In the genomic region with DNA sequence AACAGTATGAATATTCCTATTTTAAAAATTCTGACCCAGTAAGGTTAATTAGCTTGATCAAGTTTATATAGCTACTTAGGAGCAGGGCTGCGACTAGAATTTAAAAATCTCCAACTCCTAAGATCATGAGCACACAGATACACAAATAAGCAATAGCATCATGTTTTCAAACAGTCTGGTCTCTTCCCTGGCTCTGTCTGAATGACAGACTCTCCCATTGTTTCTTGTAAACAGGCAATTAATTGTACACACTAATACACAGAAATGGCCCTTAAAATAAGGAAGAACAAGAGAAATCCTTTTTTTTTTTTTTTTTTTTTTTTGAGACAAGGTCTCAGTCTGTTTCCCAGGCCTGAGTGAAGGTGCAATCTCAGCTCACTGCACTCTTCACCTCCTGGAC, we compare ENCODE assay signal across 32 cellular contexts.
"Had no signal": no experiment of that assay in that cellular context is flagged by ENCODE, and none has a peak within 500 bp of the region (broad histone marks: within the 10 kb centered on the region; RNA-seq: fewer than 3 reads in every experiment).

No MANE protein-coding gene starts in this region.

- ATAC-seq: activated CD4-positive, CD25-positive, alpha-beta regulatory T cell treated with anti-CD3 and anti-CD28 coated beads, Interleukin-2, amount 50 U/mL, for 24 hours; activated CD8-positive, alpha-beta memory T cell treated with anti-CD3 and anti-CD28 coated beads, Interleukin-2, amount 10 ng/mL, durations not matched to agents 7 days and 5 days; activated CD8-positive, alpha-beta T cell treated with anti-CD3 and anti-CD28 coated beads, Interleukin-2, amount 10 ng/mL, durations not matched to agents 7 days and 5 days; activated naive CD4-positive, alpha-beta T cell treated with anti-CD3 and anti-CD28 coated beads, Interleukin-2, amount 50 U/mL, for 72 hours; esophagus mucosa; foreskin keratinocyte; gastroesophageal sphincter; T-helper 17 cell had no signal

- DNase-seq: activated B cell treated with CpG ODN at 0.5 μM for 24 hours; activated CD4-positive, alpha-beta T cell treated with anti-CD3 and anti-CD28 coated beads for 48 hours; activated CD4-positive, alpha-beta T cell treated with anti-CD3 and anti-CD28 coated beads, Interleukin-2, amount 50 U/mL, for 1 hour; activated CD4-positive, alpha-beta T cell treated with anti-CD3 and anti-CD28 coated beads, Interleukin-2, amount 50 U/mL, for 48 hours; activated CD8-positive, alpha-beta memory T cell treated with anti-CD3 and anti-CD28 coated beads, Interleukin-2, amount 10 ng/mL, durations not matched to agents 7 days and 5 days; activated CD8-positive, alpha-beta memory T cell treated with anti-CD3 and anti-CD28 coated beads, Interleukin-2, amount 50 U/mL, for 4 hours; activated CD8-positive, alpha-beta T cell treated with anti-CD3 and anti-CD28 coated beads, Interleukin-2, amount 10 ng/mL, durations not matched to agents 7 days and 5 days; activated gamma-delta T cell; activated naive CD4-positive, alpha-beta T cell; activated naive CD4-positive, alpha-beta T cell treated with anti-CD3 and anti-CD28 coated beads, Interleukin-2, amount 10 ng/mL, durations not matched to agents 7 days and 5 days; activated naive CD8-positive, alpha-beta T cell treated with anti-CD3 and anti-CD28 coated beads, Interleukin-2, amount 10 ng/mL, durations not matched to agents 7 days and 5 days; activated T-cell treated with anti-CD3 and anti-CD28 coated beads, Interleukin-2, amount 50 U/mL, for 1 hour; activated T-cell treated with anti-CD3 and anti-CD28 coated beads, Interleukin-2, amount 50 U/mL, for 48 hours; central memory CD4-positive, alpha-beta T cell; cerebellar nuclear complex; colonic mucosa; effector memory CD4-positive, alpha-beta T cell; endodermal cell; foreskin keratinocyte; T-helper 1 cell; T-helper 17 cell; T1000; WERI-Rb-1 had no signal

- H3K9me3 Mint-ChIP-seq: activated B cell treated with CpG ODN at 0.5 μM for 24 hours; activated naive CD4-positive, alpha-beta T cell treated with anti-CD3 and anti-CD28 coated beads, Interleukin-2, amount 10 ng/mL, durations not matched to agents 7 days and 5 days; brain; endodermal cell; T-helper 2 cell treated with Interferon-gamma antibody and Interleukin-4, amounts not matched to agents 5 μg/mL and 100 μg/mL, for 36 hours had no signal

- H3K4me1 Mint-ChIP-seq: activated B cell treated with CpG ODN at 0.5 μM for 24 hours; activated CD8-positive, alpha-beta memory T cell treated with anti-CD3 and anti-CD28 coated beads, Interleukin-2, amount 10 ng/mL, durations not matched to agents 7 days and 5 days; activated naive CD4-positive, alpha-beta T cell treated with anti-CD3 and anti-CD28 coated beads, Interleukin-2, amount 10 ng/mL, durations not matched to agents 7 days and 5 days; activated naive CD8-positive, alpha-beta T cell treated with anti-CD3 and anti-CD28 coated beads, Interleukin-2, amount 10 ng/mL, durations not matched to agents 7 days and 5 days; endodermal cell; T-helper 17 cell had no signal

- H3K4me1 ChIP-seq: ascending aorta, breast epithelium, colonic mucosa, foreskin keratinocyte, gastroesophageal sphincter had no signal

- H3K27me3 Mint-ChIP-seq: activated B cell treated with CpG ODN at 0.5 μM for 24 hours; activated CD8-positive, alpha-beta memory T cell treated with anti-CD3 and anti-CD28 coated beads, Interleukin-2, amount 10 ng/mL, durations not matched to agents 7 days and 5 days; activated naive CD4-positive, alpha-beta T cell treated with anti-CD3 and anti-CD28 coated beads, Interleukin-2, amount 10 ng/mL, durations not matched to agents 7 days and 5 days; activated naive CD8-positive, alpha-beta T cell treated with anti-CD3 and anti-CD28 coated beads, Interleukin-2, amount 10 ng/mL, durations not matched to agents 7 days and 5 days; brain; T-helper 17 cell had no signal

- H3K27ac ChIP-seq: ascending aorta, breast epithelium, cardiac muscle cell, colonic mucosa, foreskin keratinocyte, gastroesophageal sphincter, WERI-Rb-1 had no signal

- H3K4me3 Mint-ChIP-seq: activated B cell treated with CpG ODN at 0.5 μM for 24 hours; activated CD8-positive, alpha-beta memory T cell treated with anti-CD3 and anti-CD28 coated beads, Interleukin-2, amount 10 ng/mL, durations not matched to agents 7 days and 5 days; activated CD8-positive, alpha-beta T cell treated with anti-CD3 and anti-CD28 coated beads, Interleukin-2, amount 10 ng/mL, durations not matched to agents 7 days and 5 days; activated naive CD4-positive, alpha-beta T cell treated with anti-CD3 and anti-CD28 coated beads, Interleukin-2, amount 10 ng/mL, durations not matched to agents 7 days and 5 days; activated naive CD8-positive, alpha-beta T cell treated with anti-CD3 and anti-CD28 coated beads, Interleukin-2, amount 10 ng/mL, durations not matched to agents 7 days and 5 days; brain; endodermal cell; T-helper 17 cell; T-helper 2 cell treated with Interferon-gamma antibody and Interleukin-4, amounts not matched to agents 5 μg/mL and 100 μg/mL, for 36 hours had no signal

- H3K36me3 Mint-ChIP-seq: activated CD8-positive, alpha-beta memory T cell treated with anti-CD3 and anti-CD28 coated beads, Interleukin-2, amount 10 ng/mL, durations not matched to agents 7 days and 5 days; activated naive CD4-positive, alpha-beta T cell treated with anti-CD3 and anti-CD28 coated beads, Interleukin-2, amount 50 U/mL, for 72 hours; brain had no signal

- H3K9me3 ChIP-seq: ascending aorta, breast epithelium, colonic mucosa, gastroesophageal sphincter had no signal

- H3K27ac Mint-ChIP-seq: activated B cell treated with CpG ODN at 0.5 μM for 24 hours; activated CD8-positive, alpha-beta memory T cell treated with anti-CD3 and anti-CD28 coated beads, Interleukin-2, amount 10 ng/mL, durations not matched to agents 7 days and 5 days; activated CD8-positive, alpha-beta T cell treated with anti-CD3 and anti-CD28 coated beads, Interleukin-2, amount 10 ng/mL, durations not matched to agents 7 days and 5 days; activated naive CD4-positive, alpha-beta T cell treated with anti-CD3 and anti-CD28 coated beads, Interleukin-2, amount 10 ng/mL, durations not matched to agents 7 days and 5 days; activated naive CD4-positive, alpha-beta T cell treated with anti-CD3 and anti-CD28 coated beads, Interleukin-2, amount 50 U/mL, for 72 hours; activated naive CD8-positive, alpha-beta T cell treated with anti-CD3 and anti-CD28 coated beads, Interleukin-2, amount 10 ng/mL, durations not matched to agents 7 days and 5 days; brain; endodermal cell; T-helper 17 cell; T-helper 2 cell treated with Interferon-gamma antibody and Interleukin-4, amounts not matched to agents 5 μg/mL and 100 μg/mL, for 36 hours had no signal

- H3K36me3 ChIP-seq: ascending aorta, breast epithelium, cardiac muscle cell, colonic mucosa, gastroesophageal sphincter, WERI-Rb-1 had no signal

- H3K27me3 ChIP-seq: ascending aorta, breast epithelium, cardiac muscle cell, colonic mucosa, foreskin keratinocyte, gastroesophageal sphincter had no signal

- H3K4me3 ChIP-seq: ascending aorta, breast epithelium, cardiac muscle cell, colonic mucosa, gastroesophageal sphincter had no signal
